Comparison of ENCODE assay signal across 12 cellular contexts in genomic region chr6:70398783-70399730, GRCh38. TPM values are rescaled to one million over a fixed set of nuclear protein-coding genes. Genes with fewer than 3 reads are reported as not detected.
A peak's percentile ranks its signal among the peaks of the same experiment; 100 is the strongest.
DNase-seq lines count a peak whose midpoint lies in the region; ATAC-seq and TF ChIP-seq lines count a peak whose summit lies in the region.
"Had no signal": no experiment of that assay in that cellular context is flagged by ENCODE, and none has a peak within 500 bp of the region (broad histone marks: within the 10 kb centered on the region; RNA-seq: fewer than 3 reads in every experiment).

No MANE protein-coding gene starts in this region.

- no peak overlapping the region for H3K4me3 Mint-ChIP-seq in activated naive CD8-positive, alpha-beta T cell treated with anti-CD3 and anti-CD28 coated beads, Interleukin-2, amount 50 U/mL, for 24 hours
- H3K4me3 Mint-ChIP-seq in activated naive CD8-positive, alpha-beta T cell treated with anti-CD3 and anti-CD28 coated beads for 36 hours: no peak overlapping the region
- H3K4me3 Mint-ChIP-seq in activated CD4-positive, alpha-beta memory T cell treated with anti-CD3 and anti-CD28 coated beads, Interleukin-2, amount 10 ng/mL, durations not matched to agents 7 days and 5 days: no peak overlapping the region
- H3K4me3 Mint-ChIP-seq: CD4-positive, CD25-positive, alpha-beta regulatory T cell; endodermal cell had no signal

- peaks cover 18% of the 10 kb centered on the region for H3K27me3 Mint-ChIP-seq in activated naive CD8-positive, alpha-beta T cell treated with anti-CD3 and anti-CD28 coated beads, Interleukin-2, amount 50 U/mL, for 24 hours
- H3K27me3 Mint-ChIP-seq in activated naive CD8-positive, alpha-beta T cell treated with anti-CD3 and anti-CD28 coated beads for 36 hours: peaks cover 35% of the 10 kb centered on the region
- H3K27me3 Mint-ChIP-seq in activated CD4-positive, alpha-beta memory T cell treated with anti-CD3 and anti-CD28 coated beads, Interleukin-2, amount 10 ng/mL, durations not matched to agents 7 days and 5 days: peaks cover 32% of the 10 kb centered on the region

- H3K4me3 ChIP-seq in upper lobe of right lung: no peak overlapping the region

- no peaks in the 10 kb centered on the region for H3K36me3 Mint-ChIP-seq in activated naive CD8-positive, alpha-beta T cell treated with anti-CD3 and anti-CD28 coated beads, Interleukin-2, amount 50 U/mL, for 24 hours (ENCODE audit: low read depth)
- no peaks in the 10 kb centered on the region for H3K36me3 Mint-ChIP-seq in activated naive CD8-positive, alpha-beta T cell treated with anti-CD3 and anti-CD28 coated beads for 36 hours
- H3K36me3 Mint-ChIP-seq in activated CD4-positive, alpha-beta memory T cell treated with anti-CD3 and anti-CD28 coated beads, Interleukin-2, amount 10 ng/mL, durations not matched to agents 7 days and 5 days (ENCODE audit: low read depth): no peaks in the 10 kb centered on the region
- H3K36me3 Mint-ChIP-seq: CD4-positive, CD25-positive, alpha-beta regulatory T cell had no signal

- H3K9me3 ChIP-seq in upper lobe of right lung: no peaks in the 10 kb centered on the region

- intact Hi-C loops in upper lobe of right lung (cut with DNase I): no loop called here

- peak overlapping the region; percentile 77 for H3K27ac ChIP-seq in upper lobe of right lung

- H3K27me3 ChIP-seq in upper lobe of right lung: peaks cover 8% of the 10 kb centered on the region

- POLR2A ChIA-PET in activated CD4-positive, alpha-beta memory T cell treated with anti-CD3 and anti-CD28 coated beads, Interleukin-2, amount 10 ng/mL, durations not matched to agents 7 days and 5 days (lab: Charles Lee): no interaction called here

- CTCF ChIA-PET in activated CD4-positive, alpha-beta memory T cell treated with anti-CD3 and anti-CD28 coated beads, Interleukin-2, amount 10 ng/mL, durations not matched to agents 7 days and 5 days (lab: Charles Lee): no interaction called here

- H3K9me3 Mint-ChIP-seq in activated naive CD8-positive, alpha-beta T cell treated with anti-CD3 and anti-CD28 coated beads, Interleukin-2, amount 50 U/mL, for 24 hours: no peaks in the 10 kb centered on the region
- H3K9me3 Mint-ChIP-seq in activated naive CD8-positive, alpha-beta T cell treated with anti-CD3 and anti-CD28 coated beads for 36 hours: no peaks in the 10 kb centered on the region
- H3K9me3 Mint-ChIP-seq in activated CD4-positive, alpha-beta memory T cell treated with anti-CD3 and anti-CD28 coated beads, Interleukin-2, amount 10 ng/mL, durations not matched to agents 7 days and 5 days: no peaks in the 10 kb centered on the region
- H3K9me3 Mint-ChIP-seq: endodermal cell had no signal

- H3K36me3 ChIP-seq in upper lobe of right lung: no peaks in the 10 kb centered on the region

- peak; percentile 46 for ATAC-seq in activated naive CD8-positive, alpha-beta T cell treated with anti-CD3 and anti-CD28 coated beads, Interleukin-2, amount 50 U/mL, for 24 hours
- ATAC-seq in upper lobe of right lung: peak; percentile 94

- no peak for DNase-seq in activated naive CD8-positive, alpha-beta T cell treated with anti-CD3 and anti-CD28 coated beads, Interleukin-2, amount 50 U/mL, for 24 hours
- no peak for DNase-seq in activated naive CD8-positive, alpha-beta T cell treated with anti-CD3 and anti-CD28 coated beads for 36 hours
- DNase-seq in SW480 (ENCODE audit: low spot score) (peak; percentile 87), islet precursor cell (peak; percentile 79), upper lobe of right lung (peak; percentile 67), NCI-H2107 treated with DMSO at 0.1 percent for 48 hours (lab: John Stamatoyannopoulos, UW; ENCODE audit: unreplicated experiment) (no peak)
- no peak for DNase-seq in activated naive CD4-positive, alpha-beta T cell (lab: John Stamatoyannopoulos, UW)
- DNase-seq in activated CD4-positive, alpha-beta memory T cell treated with anti-CD3 and anti-CD28 coated beads, Interleukin-2, amount 10 ng/mL, durations not matched to agents 7 days and 5 days: no peak
- DNase-seq: activated CD4-positive, alpha-beta T cell treated with anti-CD3 and anti-CD28 coated beads for 4 hours; CD4-positive, CD25-positive, alpha-beta regulatory T cell; endodermal cell; Karpas-422 had no signal

- TF ChIP-seq CTCF in upper lobe of right lung (IDR thresholded peaks at IDR 0.05): no peak

- H3K4me1 Mint-ChIP-seq in activated naive CD8-positive, alpha-beta T cell treated with anti-CD3 and anti-CD28 coated beads, Interleukin-2, amount 50 U/mL, for 24 hours: no peaks in the 10 kb centered on the region
- H3K4me1 Mint-ChIP-seq in activated naive CD8-positive, alpha-beta T cell treated with anti-CD3 and anti-CD28 coated beads for 36 hours: no peaks in the 10 kb centered on the region
- no peaks in the 10 kb centered on the region for H3K4me1 Mint-ChIP-seq in activated CD4-positive, alpha-beta memory T cell treated with anti-CD3 and anti-CD28 coated beads, Interleukin-2, amount 10 ng/mL, durations not matched to agents 7 days and 5 days

- H3K27ac Mint-ChIP-seq in activated naive CD8-positive, alpha-beta T cell treated with anti-CD3 and anti-CD28 coated beads, Interleukin-2, amount 50 U/mL, for 24 hours: no peak overlapping the region
- H3K27ac Mint-ChIP-seq in activated naive CD8-positive, alpha-beta T cell treated with anti-CD3 and anti-CD28 coated beads for 36 hours: no peak overlapping the region
- no peak overlapping the region for H3K27ac Mint-ChIP-seq in activated CD4-positive, alpha-beta memory T cell treated with anti-CD3 and anti-CD28 coated beads, Interleukin-2, amount 10 ng/mL, durations not matched to agents 7 days and 5 days
- H3K27ac Mint-ChIP-seq: CD4-positive, CD25-positive, alpha-beta regulatory T cell; endodermal cell had no signal

- H3K4me1 ChIP-seq in upper lobe of right lung: no peaks in the 10 kb centered on the region

RNA-seq across cellular contexts. Expression of gene FAM135A, which starts 14.3 kb away (rescaled TPM):
- total RNA-seq in activated naive CD8-positive, alpha-beta T cell treated with anti-CD3 and anti-CD28 coated beads for 36 hours: 1 to 10 TPM; 6.5 to 7.3 TPM
- total RNA-seq in upper lobe of right lung: 24.1 TPM
- 1 to 10 TPM; 9.2 to 10.0 TPM for total RNA-seq in activated CD4-positive, alpha-beta memory T cell treated with anti-CD3 and anti-CD28 coated beads, Interleukin-2, amount 10 ng/mL, durations not matched to agents 7 days and 5 days

Comparison
In these comparisons a context has a peak if more than half of its experiments do, and no peak if none do; other contexts are left out.
1. DNase-seq: peak in SW480 (single experiment), islet precursor cell (single experiment) and upper lobe of right lung (single experiment); none in activated naive CD8-positive, alpha-beta T cell treated with anti-CD3 and anti-CD28 coated beads, Interleukin-2, amount 50 U/mL, for 24 hours (single experiment), activated naive CD8-positive, alpha-beta T cell treated with anti-CD3 and anti-CD28 coated beads for 36 hours (single experiment), activated naive CD4-positive, alpha-beta T cell (0 of 4), activated CD4-positive, alpha-beta memory T cell treated with anti-CD3 and anti-CD28 coated beads, Interleukin-2, amount 10 ng/mL, durations not matched to agents 7 days and 5 days (single experiment) and NCI-H2107 treated with DMSO at 0.1 percent for 48 hours (single experiment).